In the genomic region with DNA sequence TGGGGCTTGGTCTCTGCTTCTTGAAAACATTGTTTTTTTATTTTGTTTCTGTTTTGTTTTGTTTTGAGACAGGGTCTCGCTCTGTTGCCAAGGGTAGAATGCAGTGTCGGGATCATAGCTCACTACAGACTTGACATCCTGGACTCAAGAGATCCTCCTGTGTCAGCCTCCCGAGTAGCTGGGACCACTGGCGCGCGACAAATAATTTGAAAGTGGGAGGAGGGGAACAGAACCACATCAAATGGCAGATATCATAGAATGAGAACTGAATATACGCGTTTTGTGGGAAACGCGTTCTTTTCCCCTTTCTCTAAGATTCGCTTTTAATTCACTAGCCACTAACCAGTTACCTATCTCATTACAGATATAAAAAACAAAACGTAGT, we compare ENCODE assay signal across 9 cellular contexts. TPM values are rescaled to one million over a fixed set of nuclear protein-coding genes. Genes with fewer than 3 reads are reported as not detected.
DNase-seq lines count a peak whose midpoint lies in the region; ATAC-seq and TF ChIP-seq lines count a peak whose summit lies in the region.
"Had no signal": no experiment of that assay in that cellular context is flagged by ENCODE, and none has a peak within 500 bp of the region (broad histone marks: within the 10 kb centered on the region; RNA-seq: fewer than 3 reads in every experiment).

No MANE protein-coding gene starts in this region.

- H3K4me1 ChIP-seq in PC-9 (replicated peaks; ENCODE audit: insufficient read depth), result peaks cover 61% of the 10 kb centered on the region

- POLR2A ChIA-PET in PC-9 (lab: Charles Lee; ENCODE audit: unreplicated experiment), result interaction anchor here (0.6 kb wide), 2 partner anchors 18 to 99 kb away, joined by 3 to 5 read pairs; no protein-coding TSS in a partner anchor

- DNase-seq in PC-9 (no peak), epithelial cell of esophagus (ENCODE audit: low read depth) (no peak), omental fat pad (ENCODE audit: low spot score) (no peak), MV-4-11 (lab: John Stamatoyannopoulos, UW) (no peak)

- no peaks in the 10 kb centered on the region for H3K27me3 ChIP-seq in PC-9 (ENCODE audit: insufficient read depth, low read depth)

- TSS peak; percentile 52 for BruUV-seq in PC-9 (replicated peaks; lab: Mats Ljungman, UMichigan)

- ATAC-seq in omental fat pad (ENCODE audit: low FRiP score), result peak; percentile 12
- ATAC-seq in HG03457 (IDR thresholded peaks at IDR 0.05; ENCODE audit: unreplicated experiment), result no peak
- no peak for ATAC-seq in GM21367 (IDR thresholded peaks at IDR 0.05; ENCODE audit: unreplicated experiment)
- no peak for ATAC-seq in HG03097 (IDR thresholded peaks at IDR 0.05; ENCODE audit: low FRiP score, unreplicated experiment)

- H3K9me2 ChIP-seq in PC-9 (ENCODE audit: insufficient read depth), result no peaks in the 10 kb centered on the region

- peaks cover 46% of the 10 kb centered on the region for H3K79me2 ChIP-seq in PC-9 (ENCODE audit: low read depth)

- peak overlapping the region; percentile 58 for H3K27ac ChIP-seq in PC-9

- TF ChIP-seq CTCF in PC-9 (conservative IDR thresholded peaks at IDR 0.05), result no peak
- TF ChIP-seq CTCF in epithelial cell of esophagus (IDR thresholded peaks at IDR 0.05; ENCODE audit: insufficient read depth, low read depth, low read length, missing control alignments), result no peak
- TF ChIP-seq CTCF in omental fat pad (IDR thresholded peaks at IDR 0.05), result no peak

- CTCF ChIA-PET in PC-9 (lab: Charles Lee), result no interaction called here

- H3K36me3 ChIP-seq in PC-9 (ENCODE audit: low read depth), result 0 out of 2 replicates have a peak, but pooled peaks cover 2% of the 10 kb centered on the region

- H3K9me3 ChIP-seq in PC-9 (ENCODE audit: insufficient read depth, low read depth), result no peaks in the 10 kb centered on the region

- peaks cover 33% of the 10 kb centered on the region for H3F3A ChIP-seq in PC-9 (ENCODE audit: insufficient read depth, low read depth)

- peak overlapping the region; percentile 93 for H3K4me2 ChIP-seq in PC-9

- intact Hi-C loops in PC-9 (cut with micrococcal nuclease; ENCODE audit: unreplicated experiment), result no loop called here

- H3K4me3 ChIP-seq in GM08714 (ENCODE audit: low read length), result peak overlapping the region; percentile 72; the same call in 1 of the 2 replicates
- peak overlapping the region; percentile 85 for H3K4me3 ChIP-seq in PC-9
- peak overlapping the region; percentile 78 for H3K4me3 ChIP-seq in epithelial cell of esophagus (ENCODE audit: low read length)

- H4K20me1 ChIP-seq in PC-9 (ENCODE audit: insufficient read depth), result no peaks in the 10 kb centered on the region

- peak overlapping the region; percentile 81 for H2AFZ ChIP-seq in PC-9

RNA-seq across cellular contexts. Expression of a gene that starts 0.6 kb away (rescaled TPM):
- total RNA-seq in PC-9 (2021), result 40.0 and 48.9 TPM in 2 replicates
- 100 to 1,000 TPM in 1 of 4 donors, 10 to 100 TPM in 3; 61.6 to 144 (median 75.8) TPM for total RNA-seq in omental fat pad

RNA-seq across cellular contexts. Expression of a gene that starts 5.9 kb away (rescaled TPM):
- total RNA-seq in PC-9 (2021), result 0.09 TPM in 1 of 2 replicates, not detected in the other
- total RNA-seq in omental fat pad, result under 1 TPM in 2 of 4 donors, not detected in 2; 0.09 to 0.60 TPM
- total RNA-seq: M059J had no signal
